ENCODE assay signal across 7 cellular contexts in genomic region chr17:28662527-28662829, GRCh38. TPM values are rescaled to one million over a fixed set of nuclear protein-coding genes. Genes with fewer than 3 reads are reported as not detected.
DNase-seq lines count a peak whose midpoint lies in the region; ATAC-seq, FAIRE-seq and TF ChIP-seq lines count a peak whose summit lies in the region.

No MANE protein-coding gene starts in this region.

- POLR2A ChIA-PET in HEK293 (lab: Yijun Ruan, JAX) = interaction anchor here (0.6 to 3.2 kb wide), 12 partner anchors 9 to 92 kb away, joined by 3 to 56 read pairs (median 7); partner anchors contain the start of genes BLTP2, NEK8, PIGS and PROCA1

- H3K9me3 ChIP-seq in HEK293 (ENCODE audit: control insufficient read depth, insufficient read depth, low read depth, low read length) = no peaks in the 10 kb centered on the region
- no peaks in the 10 kb centered on the region for H3K9me3 ChIP-seq in WERI-Rb-1 (ENCODE audit: severe bottlenecking)
- H3K9me3 ChIP-seq in hepatocyte (ENCODE audit: low read depth) = no peaks in the 10 kb centered on the region

- peaks cover 24 to 50% of the 10 kb centered on the region in 2 donors for H3K36me3 Mint-ChIP-seq in stimulated activated naive B cell treated with anti-CD40 and anti-IgM and Interleukin-4, amounts not matched to agents 10 μg/mL and 1 μg/mL and 100 μg/mL, for 72 hours

- peak overlapping the region; percentile 37 for H2AFZ ChIP-seq in hepatocyte

- H3K4me1 Mint-ChIP-seq in stimulated activated naive B cell treated with anti-CD40 and anti-IgM and Interleukin-4, amounts not matched to agents 10 μg/mL and 1 μg/mL and 100 μg/mL, for 72 hours = peaks cover 33 to 60% of the 10 kb centered on the region in 2 donors

- peaks cover 39% of the 10 kb centered on the region for H4K20me1 ChIP-seq in hepatocyte (ENCODE audit: insufficient read depth, poor library complexity, severe bottlenecking)

- H3K4me1 ChIP-seq in HEK293 (ENCODE audit: control insufficient read depth, insufficient read depth, low read length) (peaks cover 7% of the 10 kb centered on the region), hepatocyte (ENCODE audit: insufficient read depth) (peaks cover 16% of the 10 kb centered on the region)

- H3K4me3 Mint-ChIP-seq in stimulated activated naive B cell treated with anti-CD40 and anti-IgM and Interleukin-4, amounts not matched to agents 10 μg/mL and 1 μg/mL and 100 μg/mL, for 72 hours = peak overlapping the region; percentile 97 to 99

- H3K4me3 ChIP-seq in HEK293 (ENCODE audit: low read depth, low read length) (peak overlapping the region; percentile 78), WERI-Rb-1 (ENCODE audit: low read depth, low read length) (peak overlapping the region; percentile 77), hepatocyte (peak overlapping the region; percentile 47)

- FAIRE-seq in GM19239 (lab: Jason Lieb, UNC) = no peak

- no peak for DNase-seq in WERI-Rb-1
- DNase-seq in hepatocyte (ENCODE audit: low spot score) = no peak
- no peak for DNase-seq in stimulated activated naive B cell treated with anti-CD40 and anti-IgM and Interleukin-4, amounts not matched to agents 10 μg/mL and 1 μg/mL and 100 μg/mL, for 72 hours
- no peak for DNase-seq in cerebellar cortex (ENCODE audit: low spot score)
- DNase-seq in NCI-H2171 treated with DMSO at 0.1 percent for 48 hours (lab: John Stamatoyannopoulos, UW) = no peak
- DNase-seq in GM19239 (ENCODE audit: insufficient read length, low spot score) = no peak

- no peak for TF ChIP-seq CTCF in HEK293 (tag by site-specific recombination; IDR thresholded peaks at IDR 0.05)
- no peak for TF ChIP-seq CTCF in WERI-Rb-1 (IDR thresholded peaks at IDR 0.05; ENCODE audit: low read depth, low read length)
- TF ChIP-seq CTCF in hepatocyte (IDR thresholded peaks at IDR 0.05; ENCODE audit: poor library complexity) = no peak

- H3K27me3 ChIP-seq in WERI-Rb-1 (ENCODE audit: insufficient read depth, low read depth, severe bottlenecking) = no peaks in the 10 kb centered on the region
- H3K27me3 ChIP-seq in hepatocyte = no peaks in the 10 kb centered on the region

- WGBS in hepatocyte (ENCODE audit: low lambda C conversion rate, missing lambda C conversion rate) = 1% methylated on average over 10 of the region's 10 CpGs

- peaks cover 34 to 57% of the 10 kb centered on the region in 2 experiments for H3K36me3 ChIP-seq in HEK293 (ENCODE audit: control insufficient read depth in 2 of 2, insufficient read depth in 1 of 2, low read length in 2 of 2)
- H3K36me3 ChIP-seq in WERI-Rb-1 = peaks cover 52% of the 10 kb centered on the region
- no peaks in the 10 kb centered on the region for H3K36me3 ChIP-seq in hepatocyte (replicated peaks; ENCODE audit: insufficient read depth, low read depth)

- no peaks in the 10 kb centered on the region for H3K27me3 Mint-ChIP-seq in stimulated activated naive B cell treated with anti-CD40 and anti-IgM and Interleukin-4, amounts not matched to agents 10 μg/mL and 1 μg/mL and 100 μg/mL, for 72 hours

- CTCF ChIA-PET in HEK293 (lab: Yijun Ruan, JAX) = interaction anchor here (1.6 to 4.7 kb wide), 3 partner anchors 13 to 65 kb away, joined by 3 to 42 read pairs (median 8); partner anchors contain the start of gene BLTP2

- H3K27ac ChIP-seq in HEK293 (ENCODE audit: extremely low read depth, low read depth, low read length) (peak overlapping the region; percentile 81), WERI-Rb-1 (peak overlapping the region; percentile 98), hepatocyte (peak overlapping the region; percentile 95)

- peak overlapping the region; percentile 87 for H3K4me2 ChIP-seq in hepatocyte

- H3K27ac Mint-ChIP-seq in stimulated activated naive B cell treated with anti-CD40 and anti-IgM and Interleukin-4, amounts not matched to agents 10 μg/mL and 1 μg/mL and 100 μg/mL, for 72 hours = peak overlapping the region; percentile 99

- no peaks in the 10 kb centered on the region for H3K9me3 Mint-ChIP-seq in stimulated activated naive B cell treated with anti-CD40 and anti-IgM and Interleukin-4, amounts not matched to agents 10 μg/mL and 1 μg/mL and 100 μg/mL, for 72 hours

- H3K79me2 ChIP-seq in hepatocyte = peaks cover 88% of the 10 kb centered on the region

- ATAC-seq in stimulated activated naive B cell treated with anti-CD40 and anti-IgM and Interleukin-4, amounts not matched to agents 10 μg/mL and 1 μg/mL and 100 μg/mL, for 72 hours (replicated peaks) = peak in 1 of 2 donors; percentile 2

- H3K9me2 ChIP-seq in hepatocyte (replicated peaks; ENCODE audit: insufficient read depth) = no peaks in the 10 kb centered on the region

TF ChIP-seq in HEK293, 187 proteins besides CTCF, POLR2A, EP300 and RAD21:
- TF ChIP-seq MZF1 (tag by site-specific recombination; IDR thresholded peaks at IDR 0.05; ENCODE audit: borderline replicate concordance) (0 out of 2 replicates have a peak, but pooled peaks have one; percentile 15), ZNF221 (tag by site-specific recombination; IDR thresholded peaks at IDR 0.05; ENCODE audit: borderline replicate concordance) (no peak), ZNF501 (tag by site-specific recombination; IDR thresholded peaks at IDR 0.05) (no peak; the same call in 1 of the 2 replicates), ZBTB48 (tag by site-specific recombination; IDR thresholded peaks at IDR 0.05) (no peak), SCRT2 (tag by site-specific recombination; IDR thresholded peaks at IDR 0.05) (peak; percentile 90), ZNF626 (tag by site-specific recombination; IDR thresholded peaks at IDR 0.05) (no peak), ZNF623 (tag by site-specific recombination; IDR thresholded peaks at IDR 0.05) (no peak), WT1 (tag by site-specific recombination; IDR thresholded peaks at IDR 0.05) (no peak), ZNF510 (tag by site-specific recombination; IDR thresholded peaks at IDR 0.05; ENCODE audit: insufficient replicate concordance) (no peak), ZNF266 (tag by site-specific recombination; IDR thresholded peaks at IDR 0.05; ENCODE audit: low read depth) (no peak), BCL11B (tag by site-specific recombination; IDR thresholded peaks at IDR 0.05; ENCODE audit: low read depth) (no peak), IKZF3 (tag by site-specific recombination; IDR thresholded peaks at IDR 0.05) (no peak), ZNF366 (tag by site-specific recombination; conservative IDR thresholded peaks at IDR 0.05) (no peak), PRDM10 (tag by site-specific recombination; IDR thresholded peaks at IDR 0.05) (peak; percentile 31), SCRT1 (tag by site-specific recombination; IDR thresholded peaks at IDR 0.05; ENCODE audit: borderline replicate concordance) (no peak), ZNF621 (tag by site-specific recombination; IDR thresholded peaks at IDR 0.05) (no peak), ZNF335 (tag by site-specific recombination; conservative IDR thresholded peaks at IDR 0.05) (peak; percentile 44; the same call in 1 of the 2 replicates), ZBTB17 (tag by site-specific recombination; IDR thresholded peaks at IDR 0.05) (peak; percentile 90), ZNF624 (tag by site-specific recombination; IDR thresholded peaks at IDR 0.05) (no peak), ZNF133 (tag by site-specific recombination; IDR thresholded peaks at IDR 0.05) (no peak)

RNA-seq across cellular contexts. Expression of gene SUPT6H, which starts 0.5 kb away (rescaled TPM):
- 48.8 and 50.8 TPM in 2 replicates for total RNA-seq in hepatocyte
- 32.6 and 34.3 TPM in 2 replicates for polyA plus RNA-seq in hepatocyte

RNA-seq across cellular contexts. Expression of gene SDF2, which starts 0.8 kb away (rescaled TPM):
- 77.4 and 78.6 TPM in 2 replicates for total RNA-seq in hepatocyte
- polyA plus RNA-seq in hepatocyte = 123 and 148 TPM in 2 replicates

RNA-seq across cellular contexts. Expression of gene BLTP2, which starts 17.5 kb away (rescaled TPM):
- 74.1 and 82.4 TPM in 2 replicates for total RNA-seq in hepatocyte
- 38.3 and 40.1 TPM in 2 replicates for polyA plus RNA-seq in hepatocyte

RNA-seq across cellular contexts. Expression of gene RSKR, which starts 48.5 kb away (rescaled TPM):
- 4.6 and 5.3 TPM in 2 replicates for total RNA-seq in hepatocyte
- polyA plus RNA-seq in hepatocyte = 1.6 and 2.2 TPM in 2 replicates

RNA-seq across cellular contexts. Expression of gene PROCA1, which starts 49.2 kb away (rescaled TPM):
- total RNA-seq in hepatocyte = 3.9 and 4.4 TPM in 2 replicates
- 1.1 and 1.8 TPM in 2 replicates for polyA plus RNA-seq in hepatocyte
